ENCODE assay signal across 8 cellular contexts in genomic region chrX:16882702-16883486, GRCh38. TPM values are rescaled to one million over a fixed set of nuclear protein-coding genes. Genes with fewer than 3 reads are reported as not detected.
DNase-seq lines count a peak whose midpoint lies in the region; ATAC-seq and TF ChIP-seq lines count a peak whose summit lies in the region.

No MANE protein-coding gene starts in this region.

- peak overlapping the region; percentile 24 to 57 for H3K9ac ChIP-seq in duodenal mucosa (ENCODE audit: low read depth in 1 of 2, low read length in 2 of 2)

- ATAC-seq in HG03469 (IDR thresholded peaks at IDR 0.05; ENCODE audit: unreplicated experiment): peak; percentile 37

- in situ Hi-C loops in GM18951 (cut with MboI; ENCODE audit: low sequenced_read_pairs, unreplicated experiment): no loop called here

- no peak for DNase-seq in AG09319 (ENCODE audit: extremely low read depth, low read depth)
- peak; percentile 87 for DNase-seq in NCI-H748 (lab: John Stamatoyannopoulos, UW; ENCODE audit: unreplicated experiment)
- DNase-seq in activated CD4-positive, alpha-beta T cell treated with anti-CD3 and anti-CD28 coated beads, Interleukin-2, amount 50 U/mL, for 48 hours: peak; percentile 73 to 78
- DNase-seq in lower leg skin (ENCODE audit: low spot score in 2 of 2): peak; percentile 44 to 92
- peak; percentile 49 to 51 for DNase-seq in stimulated activated CD4-positive, alpha-beta T cell treated with anti-CD3 and anti-CD28 coated beads, Interleukin-4, amount 100 ng/mL, for 48 hours (ENCODE audit: low read depth in 2 of 2)

- H3K27me3 ChIP-seq in duodenal mucosa (ENCODE audit: control insufficient read depth in 1 of 2, insufficient read depth in 2 of 2, low read length in 2 of 2): no peaks in the 10 kb centered on the region

- H3K27ac ChIP-seq in duodenal mucosa (ENCODE audit: low read depth, low read length): peak overlapping the region; percentile 31

- TF ChIP-seq CTCF in AG09319 (IDR thresholded peaks at IDR 0.05; ENCODE audit: low read depth, low read length) (peak; percentile 69), lower leg skin (IDR thresholded peaks at IDR 0.05) (no peak)

- H3K9me3 ChIP-seq in duodenal mucosa (ENCODE audit: control insufficient read depth in 1 of 2, low read length in 2 of 2): no peaks in the 10 kb centered on the region

- peak; percentile 25 for TF ChIP-seq POLR2A in GM18951 (IDR thresholded peaks at IDR 0.05; ENCODE audit: extremely low read depth, insufficient read depth, insufficient read length)
- no peak for TF ChIP-seq POLR2A in lower leg skin (IDR thresholded peaks at IDR 0.05)

- H3K4me3 ChIP-seq in duodenal mucosa (ENCODE audit: low read depth in 1 of 2, low read length in 2 of 2): peak overlapping the region; percentile 50 to 71
- H3K4me3 ChIP-seq in lower leg skin (ENCODE audit: low read depth, poor library complexity, severe bottlenecking): no peak overlapping the region

- H3K36me3 ChIP-seq in duodenal mucosa (ENCODE audit: control insufficient read depth in 1 of 2, insufficient read depth in 2 of 2, low read length in 2 of 2): no peaks in the 10 kb centered on the region

- WGBS in lower leg skin, 2 donors: 0 to 17% methylated on average over 18 to 26 of the region's 27 CpGs

- intact Hi-C loops in lower leg skin (cut with DNase I; ENCODE audit: low total_unique reads): no loop called here

- H3K4me1 ChIP-seq in duodenal mucosa (ENCODE audit: control insufficient read depth in 1 of 2, insufficient read depth in 2 of 2, low read length in 2 of 2): no peaks in the 10 kb centered on the region

RNA-seq across cellular contexts. Expression of gene RBBP7, which starts 12.7 kb away (rescaled TPM):
- 10 to 100 TPM; 47.7 to 82.6 (median 59.1) TPM for total RNA-seq in lower leg skin
